Comparison of ENCODE assay signal across 1 cellular context in the genomic region with DNA sequence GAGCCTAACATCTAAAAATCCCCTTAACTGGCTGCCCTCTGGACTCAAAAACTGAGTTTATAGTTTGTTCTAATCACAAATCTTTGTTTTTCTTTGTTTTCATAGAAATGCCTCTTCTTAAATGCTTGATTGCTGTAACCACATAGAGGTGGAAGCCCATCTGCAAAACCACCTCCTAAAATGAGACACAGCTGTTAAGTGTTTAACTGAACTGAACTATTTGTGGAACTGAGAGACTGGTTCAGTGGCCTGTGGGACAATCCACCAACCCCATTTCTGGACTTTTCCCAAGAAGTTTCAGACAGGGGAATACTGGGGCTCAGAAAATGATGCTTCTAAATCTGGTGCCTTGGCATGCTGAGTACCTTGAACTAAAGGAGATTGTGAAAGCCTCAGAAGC.
TF ChIP-seq lines count a peak whose summit lies in the region.

No MANE protein-coding gene starts in this region.

TF ChIP-seq in HepG2, 621 proteins besides CTCF, POLR2A, EP300 and RAD21 (continued from another document):
- TF ChIP-seq MBD4 (IDR thresholded peaks at IDR 0.05; ENCODE audit: borderline replicate concordance, low read length) (no peak), ZFX (CRISPR knock-in tag; IDR thresholded peaks at IDR 0.05; ENCODE audit: low read depth) (no peak), TMF1 (CRISPR knock-in tag; IDR thresholded peaks at IDR 0.05; ENCODE audit: low read depth) (no peak), PHF20 (CRISPR knock-in tag; IDR thresholded peaks at IDR 0.05) (no peak), SMAD9 (CRISPR knock-in tag; IDR thresholded peaks at IDR 0.05) (no peak), ISL2 (CRISPR knock-in tag; IDR thresholded peaks at IDR 0.05) (no peak), PCBP2 (optimal IDR thresholded peaks at IDR 0.05; ENCODE audit: low read depth, low read length, poor library complexity, severe bottlenecking) (no peak), ZFP82 (CRISPR knock-in tag; IDR thresholded peaks at IDR 0.05; ENCODE audit: borderline replicate concordance) (no peak), MLX (CRISPR knock-in tag; IDR thresholded peaks at IDR 0.05) (no peak), NFRKB (IDR thresholded peaks at IDR 0.05) (no peak), ZNF12 (CRISPR knock-in tag; IDR thresholded peaks at IDR 0.05) (no peak), NBN (conservative IDR thresholded peaks at IDR 0.05) (no peak), CHCHD3 (CRISPR knock-in tag; IDR thresholded peaks at IDR 0.05) (no peak), ZNF790 (CRISPR knock-in tag; IDR thresholded peaks at IDR 0.05; ENCODE audit: borderline replicate concordance) (no peak), BCLAF1 (IDR thresholded peaks at IDR 0.05) (no peak)
- TF ChIP-seq, protein P1, sequence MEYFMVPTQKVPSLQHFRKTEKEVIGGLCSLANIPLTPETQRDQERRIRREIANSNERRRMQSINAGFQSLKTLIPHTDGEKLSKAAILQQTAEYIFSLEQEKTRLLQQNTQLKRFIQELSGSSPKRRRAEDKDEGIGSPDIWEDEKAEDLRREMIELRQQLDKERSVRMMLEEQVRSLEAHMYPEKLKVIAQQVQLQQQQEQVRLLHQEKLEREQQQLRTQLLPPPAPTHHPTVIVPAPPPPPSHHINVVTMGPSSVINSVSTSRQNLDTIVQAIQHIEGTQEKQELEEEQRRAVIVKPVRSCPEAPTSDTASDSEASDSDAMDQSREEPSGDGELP (IDR thresholded peaks at IDR 0.05; ENCODE audit: borderline replicate concordance, low read depth): no peak
